24 cellular contexts compared by ENCODE assay signal in the genomic region with DNA sequence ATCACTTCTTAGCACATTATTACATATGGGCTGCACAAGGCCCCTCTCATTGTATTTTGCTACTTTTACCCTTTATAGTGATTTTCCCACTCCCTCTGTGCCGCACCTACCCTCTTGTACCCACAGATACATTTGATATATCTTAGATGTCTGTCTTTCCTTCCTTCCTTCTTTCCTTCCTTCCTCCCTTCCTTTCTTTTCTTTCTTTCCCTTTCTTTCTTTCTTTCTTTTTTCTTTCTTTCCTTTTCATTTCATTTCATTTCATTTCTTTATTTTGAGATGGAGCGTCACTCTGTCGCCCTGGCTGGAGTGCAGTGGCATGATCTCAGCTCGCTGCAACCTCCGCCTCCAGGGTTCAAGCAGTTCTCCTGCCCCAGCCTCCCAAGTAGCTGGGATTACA. TPM values are rescaled to one million over a fixed set of nuclear protein-coding genes. Genes with fewer than 3 reads are reported as not detected.
"Had no signal": no experiment of that assay in that cellular context is flagged by ENCODE, and none has a peak within 500 bp of the region (broad histone marks: within the 10 kb centered on the region; RNA-seq: fewer than 3 reads in every experiment).

No MANE protein-coding gene starts in this region.

- DNase-seq: IMR-90, Karpas-422, KG1, MG63, NCI-H1092, NCI-H1105 treated with DMSO at 0.1 percent for 48 hours, NCI-H1417 treated with DMSO at 0.1 percent for 48 hours, NCI-H146, NCI-H1694 treated with DMSO at 0.1 percent for 48 hours, NCI-H1930, NCI-H2081, NCI-H2107, NCI-H226, NCI-H446, NCI-H510A, NCI-H524 treated with DMSO at 0.1 percent for 48 hours, NCI-H69, NCI-H774, Right ventricle myocardium superior, RPMI8226, SIG-M5 had no signal

- ATAC-seq: HepG2 had no signal

RNA-seq across cellular contexts. Expression of gene RSPH9, which starts 56.6 kb away (rescaled TPM):
- total RNA-seq: HT1080, SJSA1 had no signal
